Comparison of ENCODE assay signal across 1 cellular context in the genomic region with DNA sequence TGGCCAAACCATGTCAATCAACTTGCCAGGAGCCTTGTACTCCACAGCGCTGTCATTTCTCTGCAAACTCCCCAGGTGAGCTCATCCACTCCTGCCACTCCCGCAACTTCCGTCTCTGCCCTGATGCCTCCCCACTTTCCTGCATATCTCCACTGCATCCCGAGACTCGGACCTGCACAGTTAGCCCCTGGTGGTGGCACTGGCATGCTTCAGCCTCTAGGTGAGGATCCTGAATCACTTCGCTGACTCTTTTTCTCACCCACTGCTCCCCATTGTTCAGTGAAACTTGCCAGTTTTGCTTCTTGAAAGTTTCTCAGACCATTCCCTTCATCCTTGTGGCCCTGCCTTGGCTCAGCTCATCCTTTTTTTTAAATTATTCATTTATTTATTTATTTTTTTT.
TF ChIP-seq lines count a peak whose summit lies in the region.

No MANE protein-coding gene starts in this region.

TF ChIP-seq in A549, 52 proteins besides CTCF, POLR2A, EP300 and RAD21 (continued from another document):
- TF ChIP-seq, protein P1, sequence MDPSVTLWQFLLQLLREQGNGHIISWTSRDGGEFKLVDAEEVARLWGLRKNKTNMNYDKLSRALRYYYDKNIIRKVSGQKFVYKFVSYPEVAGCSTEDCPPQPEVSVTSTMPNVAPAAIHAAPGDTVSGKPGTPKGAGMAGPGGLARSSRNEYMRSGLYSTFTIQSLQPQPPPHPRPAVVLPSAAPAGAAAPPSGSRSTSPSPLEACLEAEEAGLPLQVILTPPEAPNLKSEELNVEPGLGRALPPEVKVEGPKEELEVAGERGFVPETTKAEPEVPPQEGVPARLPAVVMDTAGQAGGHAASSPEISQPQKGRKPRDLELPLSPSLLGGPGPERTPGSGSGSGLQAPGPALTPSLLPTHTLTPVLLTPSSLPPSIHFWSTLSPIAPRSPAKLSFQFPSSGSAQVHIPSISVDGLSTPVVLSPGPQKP (IDR thresholded peaks at IDR 0.05; ENCODE audit: low read depth, low read length): no peak
- TF ChIP-seq, protein P2, sequence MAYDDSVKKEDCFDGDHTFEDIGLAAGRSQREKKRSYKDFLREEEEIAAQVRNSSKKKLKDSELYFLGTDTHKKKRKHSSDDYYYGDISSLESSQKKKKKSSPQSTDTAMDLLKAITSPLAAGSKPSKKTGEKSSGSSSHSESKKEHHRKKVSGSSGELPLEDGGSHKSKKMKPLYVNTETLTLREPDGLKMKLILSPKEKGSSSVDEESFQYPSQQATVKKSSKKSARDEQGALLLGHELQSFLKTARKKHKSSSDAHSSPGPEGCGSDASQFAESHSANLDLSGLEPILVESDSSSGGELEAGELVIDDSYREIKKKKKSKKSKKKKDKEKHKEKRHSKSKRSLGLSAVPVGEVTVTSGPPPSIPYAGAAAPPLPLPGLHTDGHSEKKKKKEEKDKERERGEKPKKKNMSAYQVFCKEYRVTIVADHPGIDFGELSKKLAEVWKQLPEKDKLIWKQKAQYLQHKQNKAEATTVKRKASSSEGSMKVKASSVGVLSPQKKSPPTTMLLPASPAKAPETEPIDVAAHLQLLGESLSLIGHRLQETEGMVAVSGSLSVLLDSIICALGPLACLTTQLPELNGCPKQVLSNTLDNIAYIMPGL (CRISPR knock-in tag; IDR thresholded peaks at IDR 0.05; ENCODE audit: borderline replicate concordance): no peak
- TF ChIP-seq, protein P3, sequence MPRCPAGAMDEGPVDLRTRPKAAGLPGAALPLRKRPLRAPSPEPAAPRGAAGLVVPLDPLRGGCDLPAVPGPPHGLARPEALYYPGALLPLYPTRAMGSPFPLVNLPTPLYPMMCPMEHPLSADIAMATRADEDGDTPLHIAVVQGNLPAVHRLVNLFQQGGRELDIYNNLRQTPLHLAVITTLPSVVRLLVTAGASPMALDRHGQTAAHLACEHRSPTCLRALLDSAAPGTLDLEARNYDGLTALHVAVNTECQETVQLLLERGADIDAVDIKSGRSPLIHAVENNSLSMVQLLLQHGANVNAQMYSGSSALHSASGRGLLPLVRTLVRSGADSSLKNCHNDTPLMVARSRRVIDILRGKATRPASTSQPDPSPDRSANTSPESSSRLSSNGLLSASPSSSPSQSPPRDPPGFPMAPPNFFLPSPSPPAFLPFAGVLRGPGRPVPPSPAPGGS (IDR thresholded peaks at IDR 0.05): no peak
TF ChIP-seq in A549: peak in this region for 0.
